13 cellular contexts compared by ENCODE assay signal in genomic region chr15:48358681-48359152, GRCh38. TPM values are rescaled to one million over a fixed set of nuclear protein-coding genes. Genes with fewer than 3 reads are reported as not detected.
DNase-seq lines count a peak whose midpoint lies in the region; ATAC-seq and TF ChIP-seq lines count a peak whose summit lies in the region.
"Had no signal": no experiment of that assay in that cellular context is flagged by ENCODE, and none has a peak within 500 bp of the region (broad histone marks: within the 10 kb centered on the region; RNA-seq: fewer than 3 reads in every experiment).

No MANE protein-coding gene starts in this region.

- DNase-seq in EH (ENCODE audit: low read depth) (peak; percentile 63), LHCN-M2 (ENCODE audit: low read depth) (peak; percentile 38), chondrocyte (ENCODE audit: low spot score) (no peak), osteocyte (ENCODE audit: extremely low spot score, unreplicated experiment) (no peak), mesendoderm (no peak), thyroid gland (no peak), NCI-H2029 treated with DMSO at 0.1 percent for 48 hours (lab: John Stamatoyannopoulos, UW) (no peak)
- DNase-seq: colonic mucosa, DMS 273 treated with DMSO at 0.1 percent for 48 hours, kidney, NCI-H1417 treated with DMSO at 0.1 percent for 48 hours had no signal

- H3K4me1 ChIP-seq in mesendoderm (ENCODE audit: control insufficient read depth, low read depth, low read length) (no peaks in the 10 kb centered on the region), thyroid gland (no peaks in the 10 kb centered on the region)
- H3K4me1 ChIP-seq: colonic mucosa had no signal

- H3K27me3 ChIP-seq in mesendoderm (ENCODE audit: insufficient read depth, low read length, poor library complexity) (no peaks in the 10 kb centered on the region), thyroid gland (no peaks in the 10 kb centered on the region)
- H3K27me3 ChIP-seq: colonic mucosa had no signal

- H3K4me3 ChIP-seq in mesendoderm (ENCODE audit: low read length), result no peak overlapping the region
- no peak overlapping the region for H3K4me3 ChIP-seq in thyroid gland (replicated peaks in 1 of 3)
- H3K4me3 ChIP-seq: colonic mucosa had no signal

- no peak overlapping the region for H3K4ac ChIP-seq in mesendoderm (ENCODE audit: low read depth, low read length)

- H3K23ac ChIP-seq in mesendoderm (ENCODE audit: low read length), result no peak overlapping the region

- no peak overlapping the region for H3K18ac ChIP-seq in mesendoderm (ENCODE audit: low read length)

- intact Hi-C loops in thyroid gland (cut with DNase I), result loop anchor here (5.0 to 10.0 kb wide), 2 partner anchors 286 to 499 kb away; partner anchors contain the start of gene FBN1

- H3K36me3 Mint-ChIP-seq in chondrocyte (ENCODE audit: low read depth) (peaks cover 5% of the 10 kb centered on the region), osteocyte (ENCODE audit: unreplicated experiment) (no peaks in the 10 kb centered on the region)

- no peak overlapping the region for H2BK15ac ChIP-seq in mesendoderm (replicated peaks; ENCODE audit: low read depth)

- no peaks in the 10 kb centered on the region for H3K79me2 ChIP-seq in mesendoderm (ENCODE audit: control insufficient read depth, insufficient read depth, low read length)

- H3K36me3 ChIP-seq in mesendoderm (ENCODE audit: control insufficient read depth, insufficient read depth, low read length), result no peaks in the 10 kb centered on the region
- no peaks in the 10 kb centered on the region for H3K36me3 ChIP-seq in thyroid gland
- H3K36me3 ChIP-seq: colonic mucosa had no signal

- H3K79me1 ChIP-seq in mesendoderm (ENCODE audit: low read length), result no peaks in the 10 kb centered on the region

- ATAC-seq in HG03457 (IDR thresholded peaks at IDR 0.05; ENCODE audit: unreplicated experiment), result no peak

- H3K9me3 Mint-ChIP-seq in chondrocyte (ENCODE audit: low read depth) (peaks cover 13% of the 10 kb centered on the region), osteocyte (ENCODE audit: unreplicated experiment) (peaks cover 7% of the 10 kb centered on the region)
- H3K9me3 Mint-ChIP-seq: stimulated activated naive CD8-positive, alpha-beta T cell treated with anti-CD3 and anti-CD28 coated beads, Interleukin-15, Interleukin-2, amounts not matched to agents 100 ng/mL and 50 ng/mL, for 24 hours had no signal

- H3K4me1 Mint-ChIP-seq in chondrocyte (ENCODE audit: low read depth), result peaks cover 57% of the 10 kb centered on the region
- peaks cover 42% of the 10 kb centered on the region for H3K4me1 Mint-ChIP-seq in osteocyte (ENCODE audit: unreplicated experiment)

- H2AK5ac ChIP-seq in mesendoderm (ENCODE audit: low read length), result no peak overlapping the region

- H3K4me2 ChIP-seq in mesendoderm (ENCODE audit: low read length), result no peak overlapping the region

- no peak overlapping the region for H2BK5ac ChIP-seq in mesendoderm (ENCODE audit: low read length)

- WGBS in mesendoderm (ENCODE audit: extremely low coverage, insufficient coverage, low lambda C conversion rate), result no CpG with 5 or more reads among the region's 3 CpGs
- WGBS in thyroid gland, 2 donors, result 45 to 48% methylated on average over 3 of the region's 3 CpGs

- no peaks in the 10 kb centered on the region for H3K9me3 ChIP-seq in thyroid gland
- H3K9me3 ChIP-seq: colonic mucosa had no signal

- no peak overlapping the region for H4K8ac ChIP-seq in mesendoderm (ENCODE audit: low read depth, low read length)

- no peak overlapping the region for H3K27ac ChIP-seq in mesendoderm (ENCODE audit: low read depth, low read length)
- peak overlapping the region in 1 of 3 donors; percentile 3 for H3K27ac ChIP-seq in thyroid gland
- H3K27ac ChIP-seq: colonic mucosa had no signal

- TF ChIP-seq POLR2A in thyroid gland (IDR thresholded peaks at IDR 0.05), result no peak

- TF ChIP-seq CTCF in chondrocyte (IDR thresholded peaks at IDR 0.05) (no peak), osteocyte (IDR thresholded peaks at IDR 0.05) (no peak), thyroid gland (IDR thresholded peaks at IDR 0.05) (no peak)

- H3K27ac Mint-ChIP-seq in chondrocyte (ENCODE audit: unreplicated experiment) (peak overlapping the region; percentile 85), osteocyte (ENCODE audit: unreplicated experiment) (peak overlapping the region; percentile 68)
- H3K27ac Mint-ChIP-seq: stimulated activated naive CD8-positive, alpha-beta T cell treated with anti-CD3 and anti-CD28 coated beads, Interleukin-15, Interleukin-2, amounts not matched to agents 100 ng/mL and 50 ng/mL, for 24 hours had no signal

- H3K27me3 Mint-ChIP-seq in chondrocyte (ENCODE audit: low read depth), result no peaks in the 10 kb centered on the region
- H3K27me3 Mint-ChIP-seq in osteocyte (ENCODE audit: unreplicated experiment), result no peaks in the 10 kb centered on the region
- H3K27me3 Mint-ChIP-seq: stimulated activated naive CD8-positive, alpha-beta T cell treated with anti-CD3 and anti-CD28 coated beads, Interleukin-15, Interleukin-2, amounts not matched to agents 100 ng/mL and 50 ng/mL, for 24 hours had no signal

- H3K56ac ChIP-seq in mesendoderm (ENCODE audit: low read length), result no peak overlapping the region

- H3K9ac ChIP-seq in mesendoderm (ENCODE audit: low read length), result no peak overlapping the region

- no peak overlapping the region for H4K5ac ChIP-seq in mesendoderm (ENCODE audit: low read length)

- H2BK120ac ChIP-seq in mesendoderm (ENCODE audit: low read depth, low read length), result no peak overlapping the region

- peak overlapping the region; percentile 5 for H3K4me3 Mint-ChIP-seq in chondrocyte (ENCODE audit: unreplicated experiment)
- peak overlapping the region; percentile 0 for H3K4me3 Mint-ChIP-seq in osteocyte (ENCODE audit: unreplicated experiment)
- H3K4me3 Mint-ChIP-seq: stimulated activated naive CD8-positive, alpha-beta T cell treated with anti-CD3 and anti-CD28 coated beads, Interleukin-15, Interleukin-2, amounts not matched to agents 100 ng/mL and 50 ng/mL, for 24 hours had no signal

RNA-seq across cellular contexts. Expression of gene DUT, which starts 27.5 kb away (rescaled TPM):
- total RNA-seq in LHCN-M2 (2014; rRNA removed), result 78.2 and 98.3 TPM in 2 replicates
- polyA plus RNA-seq in LHCN-M2 (2012), result 84.6 TPM
- total RNA-seq in chondrocyte, result 71.0 to 111 TPM (median 71.5 TPM) in 3 replicates
- 76.7 and 81.0 TPM in 2 replicates for total RNA-seq in osteocyte
- polyA plus RNA-seq in mesendoderm (2013, experiment 1 of 2), result 191 TPM
- 190 TPM for polyA plus RNA-seq in mesendoderm (2013, experiment 2 of 2)
- total RNA-seq in thyroid gland, result 100 to 1,000 TPM in 3 of 4 donors, 10 to 100 TPM in 1; 77.6 to 194 (median 138) TPM

Comparison
In these comparisons a context has a peak if more than half of its experiments do, and no peak if none do; other contexts are left out.
1. DNase-seq: peak in EH (single experiment) and LHCN-M2 (single experiment); none in chondrocyte (single experiment), osteocyte (single experiment), mesendoderm (single experiment), thyroid gland (0 of 2) and NCI-H2029 treated with DMSO at 0.1 percent for 48 hours (single experiment).